In the genomic region with DNA sequence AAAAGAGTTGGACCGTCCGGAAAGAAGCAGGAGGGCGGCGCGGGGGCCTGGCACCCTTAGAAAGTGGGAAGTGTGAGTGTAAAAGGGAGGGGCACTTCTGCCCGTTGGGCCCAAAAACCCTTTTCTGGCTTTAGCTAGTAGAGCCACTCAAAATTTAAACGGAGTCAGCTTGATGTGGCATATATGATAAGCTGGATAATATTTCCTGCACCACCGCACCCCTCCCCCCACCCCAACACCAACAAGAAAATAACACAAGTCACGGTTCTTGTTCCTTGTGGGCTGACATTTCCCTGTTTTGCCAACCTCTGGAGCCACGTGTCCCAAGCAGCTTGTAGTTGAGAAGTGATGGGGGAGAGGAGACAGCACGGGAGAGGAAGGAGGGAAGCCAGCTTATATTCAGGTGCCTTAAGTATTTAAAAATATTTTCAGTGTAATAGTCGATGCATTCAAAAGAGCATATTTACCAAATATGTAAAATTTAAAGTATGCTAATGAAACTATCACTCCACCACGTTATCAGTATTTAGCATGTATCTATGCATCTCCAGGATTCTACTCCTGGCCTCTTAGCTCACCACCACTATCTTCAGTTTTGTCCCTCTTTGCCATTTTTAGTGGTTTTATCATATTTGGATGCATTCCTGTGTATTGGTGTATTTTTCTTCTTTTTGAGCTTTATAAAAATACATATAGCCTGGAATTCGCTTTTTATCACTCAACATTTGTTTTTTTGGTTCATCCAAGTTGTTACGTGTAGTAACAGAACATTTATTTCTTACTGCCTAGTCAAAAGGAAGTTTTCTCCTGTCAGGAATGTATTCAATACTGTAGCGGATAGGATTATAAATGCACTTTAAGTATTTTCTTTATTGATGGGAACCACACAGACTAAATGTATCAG, we compare ENCODE assay signal across 8 cellular contexts. TPM values are rescaled to one million over a fixed set of nuclear protein-coding genes. Genes with fewer than 3 reads are reported as not detected.
DNase-seq lines count a peak whose midpoint lies in the region; ATAC-seq and TF ChIP-seq lines count a peak whose summit lies in the region.

No MANE protein-coding gene starts in this region.

- DNase-seq in ACHN (peak; percentile 76), GM12865 (ENCODE audit: low read depth) (peak; percentile 82), NCI-H2196 treated with DMSO at 0.1 percent for 48 hours (lab: John Stamatoyannopoulos, UW; ENCODE audit: unreplicated experiment) (peak; percentile 58), glutamatergic neuron (peak; percentile 21), occipital lobe (lab: John Stamatoyannopoulos, UW) (peak; percentile 59)
- DNase-seq in activated CD8-positive, alpha-beta T cell treated with anti-CD3 and anti-CD28 coated beads, Interleukin-2, amount 10 ng/mL, durations not matched to agents 7 days and 5 days, result peak; percentile 28

- H3K4me3 Mint-ChIP-seq in activated CD8-positive, alpha-beta T cell treated with anti-CD3 and anti-CD28 coated beads, Interleukin-2, amount 10 ng/mL, durations not matched to agents 7 days and 5 days, result peak overlapping the region; percentile 97
- H3K4me3 Mint-ChIP-seq in glutamatergic neuron (ENCODE audit: unreplicated experiment), result peak overlapping the region; percentile 96

- H3K9me3 Mint-ChIP-seq in activated CD8-positive, alpha-beta T cell treated with anti-CD3 and anti-CD28 coated beads, Interleukin-2, amount 10 ng/mL, durations not matched to agents 7 days and 5 days (ENCODE audit: insufficient read depth), result no peaks in the 10 kb centered on the region
- H3K9me3 Mint-ChIP-seq in glutamatergic neuron (ENCODE audit: unreplicated experiment), result peaks cover 1% of the 10 kb centered on the region

- peak; percentile 24 for ATAC-seq in HG02885 (IDR thresholded peaks at IDR 0.05; ENCODE audit: poor library complexity, unreplicated experiment)
- ATAC-seq in activated CD8-positive, alpha-beta T cell treated with anti-CD3 and anti-CD28 coated beads, Interleukin-2, amount 10 ng/mL, durations not matched to agents 7 days and 5 days, result no peak
- no peak for ATAC-seq in HG03097 (IDR thresholded peaks at IDR 0.05; ENCODE audit: low FRiP score, unreplicated experiment)

- POLR2A ChIA-PET in activated CD8-positive, alpha-beta T cell treated with anti-CD3 and anti-CD28 coated beads, Interleukin-2, amount 10 ng/mL, durations not matched to agents 7 days and 5 days (lab: Charles Lee), result interaction anchor here (0.6 to 2.0 kb wide), 10 partner anchors 9 to 1255 kb away, joined by 3 to 22 read pairs (median 4); no protein-coding TSS in a partner anchor

- H3K27ac Mint-ChIP-seq in activated CD8-positive, alpha-beta T cell treated with anti-CD3 and anti-CD28 coated beads, Interleukin-2, amount 10 ng/mL, durations not matched to agents 7 days and 5 days, result peak overlapping the region; percentile 96
- peak overlapping the region; percentile 81 for H3K27ac Mint-ChIP-seq in glutamatergic neuron (ENCODE audit: unreplicated experiment)

- H3K4me3 ChIP-seq in GM12865 (ENCODE audit: low read depth, low read length), result peak overlapping the region; percentile 73

- H3K36me3 Mint-ChIP-seq in activated CD8-positive, alpha-beta T cell treated with anti-CD3 and anti-CD28 coated beads, Interleukin-2, amount 10 ng/mL, durations not matched to agents 7 days and 5 days (ENCODE audit: low read depth), result peaks cover 13% of the 10 kb centered on the region
- no peaks in the 10 kb centered on the region for H3K36me3 Mint-ChIP-seq in glutamatergic neuron (ENCODE audit: unreplicated experiment)

- no peak for TF ChIP-seq CTCF in GM12865 (IDR thresholded peaks at IDR 0.05; ENCODE audit: insufficient read depth, low read depth, low read length, missing control alignments)
- TF ChIP-seq CTCF in glutamatergic neuron (IDR thresholded peaks at IDR 0.05; ENCODE audit: partially characterized antibody, unreplicated experiment), result no peak

- CTCF ChIA-PET in activated CD8-positive, alpha-beta T cell treated with anti-CD3 and anti-CD28 coated beads, Interleukin-2, amount 10 ng/mL, durations not matched to agents 7 days and 5 days (lab: Charles Lee), result interaction anchor here (0.7 to 2.6 kb wide), 10 partner anchors 11 to 218 kb away, joined by 3 to 51 read pairs (median 4); no protein-coding TSS in a partner anchor

- peaks cover 32% of the 10 kb centered on the region for H3K4me1 Mint-ChIP-seq in activated CD8-positive, alpha-beta T cell treated with anti-CD3 and anti-CD28 coated beads, Interleukin-2, amount 10 ng/mL, durations not matched to agents 7 days and 5 days (ENCODE audit: low read depth)
- H3K4me1 Mint-ChIP-seq in glutamatergic neuron (ENCODE audit: low read depth, unreplicated experiment), result peaks cover 15% of the 10 kb centered on the region

- in situ Hi-C loops in ACHN (cut with HindIII; ENCODE audit: low pct_ligation_motif_present, low pct_unique_long_range_greater_than_20kb, low sequenced_read_pairs), result no loop called here

- no peaks in the 10 kb centered on the region for H3K27me3 Mint-ChIP-seq in activated CD8-positive, alpha-beta T cell treated with anti-CD3 and anti-CD28 coated beads, Interleukin-2, amount 10 ng/mL, durations not matched to agents 7 days and 5 days (ENCODE audit: low read depth)
- H3K27me3 Mint-ChIP-seq in glutamatergic neuron (ENCODE audit: unreplicated experiment), result peaks cover 3% of the 10 kb centered on the region

RNA-seq across cellular contexts. Expression of a gene that starts 0.8 kb away (rescaled TPM):
- total RNA-seq in activated CD8-positive, alpha-beta T cell treated with anti-CD3 and anti-CD28 coated beads, Interleukin-2, amount 10 ng/mL, durations not matched to agents 7 days and 5 days, result 10 to 100 TPM; 24.1 to 27.8 TPM
- total RNA-seq in glutamatergic neuron (ENCODE audit: unreplicated experiment), result 10.6 TPM
- total RNA-seq in occipital lobe, result 20.0 TPM

RNA-seq across cellular contexts. Expression of a gene that starts 49.9 kb away (rescaled TPM):
- total RNA-seq in activated CD8-positive, alpha-beta T cell treated with anti-CD3 and anti-CD28 coated beads, Interleukin-2, amount 10 ng/mL, durations not matched to agents 7 days and 5 days, result 10 to 100 TPM; 34.1 to 35.8 TPM
- 2.9 TPM for total RNA-seq in glutamatergic neuron (ENCODE audit: unreplicated experiment)
- total RNA-seq in occipital lobe, result 1.9 TPM

Comparison
In these comparisons a context has a peak if more than half of its experiments do, and no peak if none do; other contexts are left out.
1. DNase-seq: peak in every context shown above with its lines; median percentile 82 in GM12865; 76 in ACHN; 59 in occipital lobe; 58 in NCI-H2196 treated with DMSO at 0.1 percent for 48 hours; 28 in activated CD8-positive, alpha-beta T cell treated with anti-CD3 and anti-CD28 coated beads, Interleukin-2, amount 10 ng/mL, durations not matched to agents 7 days and 5 days; 21 in glutamatergic neuron.